In genomic region chr3:126050626-126051025, GRCh38 we compare ENCODE assay signal across 15 cellular contexts. TPM values are rescaled to one million over a fixed set of nuclear protein-coding genes. Genes with fewer than 3 reads are reported as not detected.
DNase-seq lines count a peak whose midpoint lies in the region; ATAC-seq and TF ChIP-seq lines count a peak whose summit lies in the region.
"Had no signal": no experiment of that assay in that cellular context is flagged by ENCODE, and none has a peak within 500 bp of the region (broad histone marks: within the 10 kb centered on the region; RNA-seq: fewer than 3 reads in every experiment).

No MANE protein-coding gene starts in this region.

- peaks cover 9% of the 10 kb centered on the region for H3K4me1 Mint-ChIP-seq in activated CD4-positive, alpha-beta T cell treated with anti-CD3 and anti-CD28 coated beads, Interleukin-2, amount 10 ng/mL, durations not matched to agents 24 days and 14 days

- no peak overlapping the region for H3K4me3 Mint-ChIP-seq in activated CD4-positive, alpha-beta T cell treated with anti-CD3 and anti-CD28 coated beads, Interleukin-2, amount 10 ng/mL, durations not matched to agents 24 days and 14 days
- H3K4me3 Mint-ChIP-seq: CD14-positive monocyte; CD8-positive, alpha-beta memory T cell had no signal

- H3K9me3 ChIP-seq in uterus: no peaks in the 10 kb centered on the region
- H3K9me3 ChIP-seq in right lobe of liver: no peaks in the 10 kb centered on the region
- H3K9me3 ChIP-seq: Caco-2 had no signal

- no peak for ATAC-seq in right lobe of liver

- TF ChIP-seq POLR2A in uterus (IDR thresholded peaks at IDR 0.05): no peak
- TF ChIP-seq POLR2A in right lobe of liver (IDR thresholded peaks at IDR 0.05): no peak

- H3K27me3 ChIP-seq in H7 (ENCODE audit: control insufficient read depth, insufficient read depth, low read length) (no peaks in the 10 kb centered on the region), uterus (no peaks in the 10 kb centered on the region), right lobe of liver (no peaks in the 10 kb centered on the region)

- no peaks in the 10 kb centered on the region for H3K9me3 Mint-ChIP-seq in activated CD4-positive, alpha-beta T cell treated with anti-CD3 and anti-CD28 coated beads, Interleukin-2, amount 10 ng/mL, durations not matched to agents 24 days and 14 days
- H3K9me3 Mint-ChIP-seq: CD8-positive, alpha-beta memory T cell had no signal

- DNase-seq in activated CD4-positive, alpha-beta T cell treated with anti-CD3 and anti-CD28 coated beads, Interleukin-2, amount 10 ng/mL, durations not matched to agents 24 days and 14 days: peak; percentile 41
- DNase-seq in activated CD4-positive, alpha-beta T cell treated with anti-CD3 and anti-CD28 coated beads for 4 hours: no peak
- peak; percentile 15 for DNase-seq in H7
- peak; percentile 74 for DNase-seq in mesenteric fat pad (ENCODE audit: low spot score)
- DNase-seq in uterus: no peak
- no peak for DNase-seq in right lobe of liver
- no peak for DNase-seq in dermis blood vessel endothelial cell
- DNase-seq: Caco-2; CD8-positive, alpha-beta memory T cell; DMS53; GF-D8; GM23248; IMR-90 had no signal

- peak overlapping the region; percentile 44 to 67 for H3K27ac ChIP-seq in uterus
- no peak overlapping the region for H3K27ac ChIP-seq in right lobe of liver
- H3K27ac ChIP-seq: 22Rv1, GM23248 had no signal

- WGBS in right lobe of liver (ENCODE audit: insufficient coverage, low coverage, low lambda C conversion rate, missing lambda C conversion rate): no CpG with 5 or more reads among the region's 10 CpGs

- TF ChIP-seq CTCF in uterus (IDR thresholded peaks at IDR 0.05) (no peak), right lobe of liver (IDR thresholded peaks at IDR 0.05) (no peak)

- no peaks in the 10 kb centered on the region for H3K27me3 Mint-ChIP-seq in activated CD4-positive, alpha-beta T cell treated with anti-CD3 and anti-CD28 coated beads, Interleukin-2, amount 10 ng/mL, durations not matched to agents 24 days and 14 days
- H3K27me3 Mint-ChIP-seq: CD8-positive, alpha-beta memory T cell had no signal

- intact Hi-C loops in activated CD4-positive, alpha-beta T cell treated with anti-CD3 and anti-CD28 coated beads, Interleukin-2, amount 10 ng/mL, durations not matched to agents 24 days and 14 days (cut with micrococcal nuclease): no loop called here
- intact Hi-C loops in uterus (cut with DNase I; ENCODE audit: low total_unique reads) (no loop called here), right lobe of liver (cut with DNase I) (no loop called here)

- H3K4me3 ChIP-seq in H7 (ENCODE audit: insufficient read depth, low read depth, low read length) (no peak overlapping the region), uterus (no peak overlapping the region), right lobe of liver (no peak overlapping the region)
- H3K4me3 ChIP-seq: GM23248 had no signal

- H3K4me1 ChIP-seq in uterus (no peaks in the 10 kb centered on the region), right lobe of liver (peaks cover 0 to 6% (median 0%) of the 10 kb centered on the region in 4 donors)
- H3K4me1 ChIP-seq: Caco-2 had no signal

- no peak overlapping the region for H3K27ac Mint-ChIP-seq in activated CD4-positive, alpha-beta T cell treated with anti-CD3 and anti-CD28 coated beads, Interleukin-2, amount 10 ng/mL, durations not matched to agents 24 days and 14 days
- H3K27ac Mint-ChIP-seq: CD14-positive monocyte had no signal

- H3K36me3 Mint-ChIP-seq in activated CD4-positive, alpha-beta T cell treated with anti-CD3 and anti-CD28 coated beads, Interleukin-2, amount 10 ng/mL, durations not matched to agents 24 days and 14 days (ENCODE audit: low read depth): no peaks in the 10 kb centered on the region

- H3K36me3 ChIP-seq in H7 (replicated peaks; ENCODE audit: control insufficient read depth, insufficient read depth, low read length) (no peaks in the 10 kb centered on the region), uterus (no peaks in the 10 kb centered on the region), right lobe of liver (no peaks in the 10 kb centered on the region)

RNA-seq across cellular contexts. Expression of gene SLC41A3, which starts 33.3 kb away (rescaled TPM):
- total RNA-seq in activated CD4-positive, alpha-beta T cell treated with anti-CD3 and anti-CD28 coated beads, Interleukin-2, amount 10 ng/mL, durations not matched to agents 24 days and 14 days: 17.9 and 20.1 TPM in 2 replicates
- total RNA-seq in H7 (2014; rRNA removed; shearing (Covaris generic)): 30.8 and 32.7 TPM in 2 replicates
- 35.7 TPM for total RNA-seq in mesenteric fat pad
- total RNA-seq in uterus: 10 to 100 TPM; 65.9 to 94.9 (median 77.4) TPM
- 10 to 100 TPM; 12.7 to 29.1 (median 15.9) TPM for total RNA-seq in right lobe of liver
- 88.0 and 98.2 TPM in 2 replicates for total RNA-seq in dermis blood vessel endothelial cell

Comparison
In these comparisons a context has a peak if more than half of its experiments do, and no peak if none do; other contexts are left out.
1. DNase-seq: peak in activated CD4-positive, alpha-beta T cell treated with anti-CD3 and anti-CD28 coated beads, Interleukin-2, amount 10 ng/mL, durations not matched to agents 24 days and 14 days (single experiment), H7 (single experiment) and mesenteric fat pad (single experiment); none in activated CD4-positive, alpha-beta T cell treated with anti-CD3 and anti-CD28 coated beads for 4 hours (0 of 2), uterus (0 of 2), right lobe of liver (0 of 3) and dermis blood vessel endothelial cell (single experiment).
2. H3K27ac ChIP-seq: peak in uterus (2 of 2); none in right lobe of liver (0 of 3).